Comparison of ENCODE assay signal across 24 cellular contexts in the genomic region with DNA sequence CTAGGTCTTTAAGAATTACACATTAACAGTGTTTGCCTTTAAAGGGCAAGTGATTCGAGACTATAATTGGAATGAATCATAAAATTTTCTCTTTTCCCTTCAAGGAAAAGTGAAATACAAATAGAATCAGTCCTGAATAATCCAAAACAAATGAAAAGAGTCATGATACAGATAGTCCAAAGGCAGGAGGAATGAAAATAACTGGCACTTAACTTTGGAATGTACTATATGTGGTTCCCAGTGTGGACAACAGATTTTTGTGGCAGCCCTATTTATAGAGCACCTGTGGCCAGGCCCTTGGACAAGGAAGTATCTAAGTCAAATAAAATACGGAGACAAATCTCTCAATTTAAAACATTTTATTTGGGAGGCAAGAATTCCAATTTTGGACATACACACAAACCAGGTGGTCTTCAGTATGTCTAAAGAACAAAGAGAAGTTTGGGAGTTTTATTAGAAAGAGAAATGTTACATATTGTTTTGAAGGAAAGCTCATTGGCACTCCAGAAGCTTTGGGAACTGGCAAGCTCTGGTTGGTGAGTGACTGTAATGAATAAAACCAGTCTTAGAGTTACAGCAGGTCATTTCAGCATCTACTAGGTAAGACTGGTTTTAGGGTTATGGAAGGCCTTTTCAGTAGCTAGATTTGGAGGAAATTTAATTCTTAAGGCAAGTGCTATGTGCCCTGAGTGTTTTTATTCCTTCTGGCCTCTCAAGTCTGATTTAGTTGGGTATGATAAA.
DNase-seq lines count a peak whose midpoint lies in the region; ATAC-seq and TF ChIP-seq lines count a peak whose summit lies in the region.
"Had no signal": no experiment of that assay in that cellular context is flagged by ENCODE, and none has a peak within 500 bp of the region (broad histone marks: within the 10 kb centered on the region; RNA-seq: fewer than 3 reads in every experiment).

No MANE protein-coding gene starts in this region.

- H3K4me1 Mint-ChIP-seq in CD4-positive, alpha-beta memory T cell: no peaks in the 10 kb centered on the region
- H3K4me1 Mint-ChIP-seq: CD14-positive monocyte had no signal

- POLR2A ChIA-PET in PC-9 (lab: Charles Lee; ENCODE audit: unreplicated experiment): no interaction called here
- POLR2A ChIA-PET in CD4-positive, alpha-beta memory T cell (lab: Charles Lee; ENCODE audit: partially characterized antibody): no interaction called here

- no peaks in the 10 kb centered on the region for H3K36me3 ChIP-seq in GM23248 (ENCODE audit: low read depth)
- H3K36me3 ChIP-seq in PC-9 (ENCODE audit: low read depth): no peaks in the 10 kb centered on the region
- no peaks in the 10 kb centered on the region for H3K36me3 ChIP-seq in osteoblast (ENCODE audit: insufficient read depth, low read length)
- H3K36me3 ChIP-seq in CD4-positive, alpha-beta memory T cell (ENCODE audit: insufficient read depth, low read length): no peaks in the 10 kb centered on the region
- H3K36me3 ChIP-seq: adrenal gland, prostate gland, vagina had no signal

- H3K9me3 ChIP-seq in GM23248 (ENCODE audit: low read depth) (no peaks in the 10 kb centered on the region), PC-9 (ENCODE audit: insufficient read depth, low read depth) (no peaks in the 10 kb centered on the region), osteoblast (ENCODE audit: low read depth, low read length) (no peaks in the 10 kb centered on the region)
- H3K9me3 ChIP-seq in CD4-positive, alpha-beta memory T cell (ENCODE audit: control insufficient read depth in 1 of 2, low read length in 2 of 2): no peaks in the 10 kb centered on the region
- H3K9me3 ChIP-seq: adrenal gland, mucosa of descending colon, prostate gland, vagina had no signal

- H3K27ac Mint-ChIP-seq in CD4-positive, alpha-beta memory T cell: no peak overlapping the region
- H3K27ac Mint-ChIP-seq: CD14-positive monocyte; T-helper 2 cell treated with Interferon-gamma antibody and Interleukin-4, amounts not matched to agents 5 μg/mL and 100 μg/mL, for 36 hours had no signal

- no peak overlapping the region for H3K9ac ChIP-seq in GM23248

- peaks cover 15% of the 10 kb centered on the region; the same call in 1 of the 2 replicates for H3F3A ChIP-seq in GM23248 (ENCODE audit: insufficient read depth)
- H3F3A ChIP-seq in PC-9 (ENCODE audit: insufficient read depth, low read depth): no peaks in the 10 kb centered on the region

- peak; percentile 28 for DNase-seq in GM23248
- DNase-seq in PC-9: no peak
- DNase-seq in Right ventricle myocardium superior: no peak
- no peak for DNase-seq in osteoblast (ENCODE audit: insufficient read length, low spot score, missing footprints)
- no peak for DNase-seq in activated effector memory CD4-positive, alpha-beta T cell treated with anti-CD3 and anti-CD28 coated beads, Interleukin-2, amount 50 U/mL, for 16 hours
- DNase-seq in activated CD4-positive, alpha-beta T cell treated with anti-CD3 and anti-CD28 coated beads for 48 hours: no peak
- DNase-seq in Kasumi-1 (lab: John Stamatoyannopoulos, UW): no peak
- DNase-seq in CD4-positive, alpha-beta memory T cell: no peak
- DNase-seq: activated CD8-positive, alpha-beta memory T cell treated with anti-CD3 and anti-CD28 coated beads, Interleukin-2, amount 50 U/mL, for 48 hours; activated effector memory CD4-positive, alpha-beta T cell treated with Interleukin-2 at 50 U/mL for 16 hours; dermis blood vessel endothelial cell; GF-D8; head of caudate nucleus; KBM-7; mucosa of descending colon; NCI-H187 treated with DMSO at 0.1 percent for 48 hours; NK-92 treated with Interleukin-12 subunit alpha and Interleukin-12 subunit beta, amount 100 ng/mL, for 24 hours; stimulated activated CD4-positive, alpha-beta T cell treated with anti-CD3 and anti-CD28 coated beads, Interleukin-1b, Interleukin-23, amount 100 ng/mL, for 48 hours had no signal

- H3K9me3 Mint-ChIP-seq in CD4-positive, alpha-beta memory T cell: peaks cover 2 to 22% (median 9%) of the 10 kb centered on the region in 8 donors
- H3K9me3 Mint-ChIP-seq: T-helper 2 cell treated with Interferon-gamma antibody and Interleukin-4, amounts not matched to agents 5 μg/mL and 100 μg/mL, for 36 hours had no signal

- H3K4me3 ChIP-seq in GM23248: no peak overlapping the region
- no peak overlapping the region for H3K4me3 ChIP-seq in PC-9
- H3K4me3 ChIP-seq in osteoblast (ENCODE audit: insufficient read depth, low read length): no peak overlapping the region
- no peak overlapping the region for H3K4me3 ChIP-seq in CD4-positive, alpha-beta memory T cell (ENCODE audit: low read length in 2 of 2)
- H3K4me3 ChIP-seq: adrenal gland, mucosa of descending colon, prostate gland, SK-N-MC, vagina had no signal

- intact Hi-C loops in PC-9 (cut with micrococcal nuclease; ENCODE audit: unreplicated experiment): no loop called here
- intact Hi-C loops in Right ventricle myocardium superior (cut with DNase I): no loop called here
- intact Hi-C loops in CD4-positive, alpha-beta memory T cell (cut with micrococcal nuclease): no loop called here

- peak overlapping the region; percentile 6 for H3K27ac ChIP-seq in GM23248
- H3K27ac ChIP-seq in PC-9: no peak overlapping the region
- H3K27ac ChIP-seq in osteoblast (ENCODE audit: low read depth, low read length): peak overlapping the region; percentile 32
- H3K27ac ChIP-seq in CD4-positive, alpha-beta memory T cell (ENCODE audit: low read depth, low read length): no peak overlapping the region
- H3K27ac ChIP-seq: adrenal gland, prostate gland, SK-N-MC, vagina had no signal

- TF ChIP-seq CTCF in PC-9 (conservative IDR thresholded peaks at IDR 0.05) (no peak), osteoblast (IDR thresholded peaks at IDR 0.05; ENCODE audit: extremely low read depth, low read depth, low read length) (no peak)

- peaks cover 1 to 16% of the 10 kb centered on the region in 2 donors for H3K27me3 Mint-ChIP-seq in CD4-positive, alpha-beta memory T cell

- peak overlapping the region; percentile 6; the same call in 1 of the 2 replicates for H2AFZ ChIP-seq in GM23248
- peak overlapping the region; percentile 52 for H2AFZ ChIP-seq in PC-9
- H2AFZ ChIP-seq in osteoblast (ENCODE audit: low read length): peak overlapping the region; percentile 56

- no TSS peak for BruUV-seq in PC-9 (replicated peaks; lab: Mats Ljungman, UMichigan)

- H3K27me3 ChIP-seq in GM23248 (replicated peaks; ENCODE audit: insufficient read depth) (no peaks in the 10 kb centered on the region), PC-9 (ENCODE audit: insufficient read depth, low read depth) (no peaks in the 10 kb centered on the region), osteoblast (ENCODE audit: insufficient read depth, low read length) (no peaks in the 10 kb centered on the region)
- H3K27me3 ChIP-seq in CD4-positive, alpha-beta memory T cell (ENCODE audit: insufficient read depth, low read length): no peaks in the 10 kb centered on the region
- H3K27me3 ChIP-seq: adrenal gland, vagina had no signal

- no peaks in the 10 kb centered on the region for H3K36me3 Mint-ChIP-seq in CD4-positive, alpha-beta memory T cell
- H3K36me3 Mint-ChIP-seq: CD14-positive monocyte had no signal

- H3K4me1 ChIP-seq in GM23248 (ENCODE audit: insufficient read depth) (peaks cover 15% of the 10 kb centered on the region), PC-9 (replicated peaks; ENCODE audit: insufficient read depth) (no peaks in the 10 kb centered on the region), osteoblast (ENCODE audit: insufficient read depth, low read length) (peaks cover 14% of the 10 kb centered on the region)
- H3K4me1 ChIP-seq in CD4-positive, alpha-beta memory T cell (ENCODE audit: insufficient read depth, low read length): no peaks in the 10 kb centered on the region
- H3K4me1 ChIP-seq: adrenal gland, prostate gland, vagina had no signal

- no peaks in the 10 kb centered on the region for H3K79me2 ChIP-seq in GM23248 (ENCODE audit: insufficient read depth)
- no peaks in the 10 kb centered on the region for H3K79me2 ChIP-seq in PC-9 (ENCODE audit: low read depth)
- H3K79me2 ChIP-seq in osteoblast (ENCODE audit: insufficient read depth, low read length): no peaks in the 10 kb centered on the region

- peak; percentile 94 for ATAC-seq in Right ventricle myocardium superior (ENCODE audit: poor library complexity)
- ATAC-seq: mucosa of descending colon had no signal

- H3K4me2 ChIP-seq in GM23248 (ENCODE audit: unreplicated experiment) (peak overlapping the region; percentile 37), PC-9 (no peak overlapping the region), osteoblast (ENCODE audit: insufficient read depth, low read length) (peak overlapping the region; percentile 23)

- H4K20me1 ChIP-seq in GM23248 (ENCODE audit: insufficient read depth) (no peaks in the 10 kb centered on the region), PC-9 (ENCODE audit: insufficient read depth) (no peaks in the 10 kb centered on the region), osteoblast (ENCODE audit: insufficient read depth, low read length) (no peaks in the 10 kb centered on the region)

- WGBS in GM23248 (ENCODE audit: low coverage in 1 of 2, low lambda C conversion rate in 2 of 2, missing lambda C conversion rate in 2 of 2), 2 experiments: 48% methylated on average over 2 of the region's 2 CpGs

- H3K4me3 Mint-ChIP-seq in CD4-positive, alpha-beta memory T cell: no peak overlapping the region
- H3K4me3 Mint-ChIP-seq: CD14-positive monocyte; T-helper 2 cell treated with Interferon-gamma antibody and Interleukin-4, amounts not matched to agents 5 μg/mL and 100 μg/mL, for 36 hours had no signal

- CTCF ChIA-PET in PC-9 (lab: Charles Lee): no interaction called here
- CTCF ChIA-PET in CD4-positive, alpha-beta memory T cell (lab: Charles Lee; ENCODE audit: partially characterized antibody): no interaction called here

- in situ Hi-C loops in GM23248 (cut with MboI): no loop called here

- H3K9me2 ChIP-seq in GM23248 (ENCODE audit: insufficient read depth) (no peaks in the 10 kb centered on the region), PC-9 (ENCODE audit: insufficient read depth) (no peaks in the 10 kb centered on the region)

Comparison
In these comparisons a context has a peak if more than half of its experiments do, and no peak if none do; other contexts are left out.
1. H2AFZ ChIP-seq: peak in every context shown above with its lines; median percentile 56 in osteoblast; 52 in PC-9; 6 in GM23248.
2. H3K27ac ChIP-seq: peak in GM23248 (single experiment) and osteoblast (single experiment); none in PC-9 (single experiment) and CD4-positive, alpha-beta memory T cell (single experiment).